Comparison of ENCODE assay signal across 11 cellular contexts in genomic region chr2:66582364-66582974, GRCh38.
A peak's percentile ranks its signal among the peaks of the same experiment; 100 is the strongest.
DNase-seq lines count a peak whose midpoint lies in the region; ATAC-seq, FAIRE-seq and TF ChIP-seq lines count a peak whose summit lies in the region.
"Had no signal": no experiment of that assay in that cellular context is flagged by ENCODE, and none has a peak within 500 bp of the region (broad histone marks: within the 10 kb centered on the region; RNA-seq: fewer than 3 reads in every experiment).

No MANE protein-coding gene starts in this region.

- peaks cover 0 to 19% (median 3%) of the 10 kb centered on the region in 11 donors for H3K9me3 Mint-ChIP-seq in naive thymus-derived CD4-positive, alpha-beta T cell
- H3K9me3 Mint-ChIP-seq: activated T-helper 17 cell treated with anti-CD3 and anti-CD28 coated beads, Interleukin-2, amount 50 U/mL, for 72 hours; brain had no signal

- H3K27ac Mint-ChIP-seq in naive thymus-derived CD4-positive, alpha-beta T cell: no peak overlapping the region
- H3K27ac Mint-ChIP-seq: activated T-helper 17 cell treated with anti-CD3 and anti-CD28 coated beads, Interleukin-2, amount 50 U/mL, for 72 hours; brain had no signal

- peak overlapping the region; percentile 88 for H3K14ac ChIP-seq in IMR-90 (replicated peaks; ENCODE audit: low read depth, low read length)

- H3K36me3 Mint-ChIP-seq in naive thymus-derived CD4-positive, alpha-beta T cell: peaks cover 0 to 6% (median 0%) of the 10 kb centered on the region in 5 donors
- H3K36me3 Mint-ChIP-seq: brain had no signal

- H3K56ac ChIP-seq in IMR-90 (ENCODE audit: extremely low read depth, insufficient read depth, low read length): peak overlapping the region; percentile 93

- BruUV-seq in IMR-90 (replicated peaks; lab: Mats Ljungman, UMichigan): no TSS peak

- intact Hi-C loops in IMR-90 (cut with micrococcal nuclease): loop anchor here (1.0 to 5.0 kb wide), 2 partner anchors 210 to 1068 kb away; no protein-coding TSS in a partner anchor
- intact Hi-C loops in transverse colon (cut with DNase I; ENCODE audit: low total_unique reads): no loop called here
- intact Hi-C loops in naive thymus-derived CD4-positive, alpha-beta T cell (cut with micrococcal nuclease): no loop called here

- no peak for FAIRE-seq in GM12892 (lab: Jason Lieb, UNC)

- H3K23ac ChIP-seq in IMR-90 (ENCODE audit: low read depth, low read length): peak overlapping the region; percentile 99

- WGBS in IMR-90 (ENCODE audit: extremely low coverage in 2 of 2, insufficient read length in 1 of 2), 2 experiments: no CpG with 5 or more reads among the region's 19 CpGs
- 24 to 27% methylated on average over 6 to 19 of the region's 19 CpGs for WGBS in transverse colon (ENCODE audit: low coverage in 1 of 2), 2 donors

- H3K4me3 ChIP-seq in IMR-90 (ENCODE audit: insufficient read depth, low read depth, low read length) (peak overlapping the region; percentile 43), endocrine pancreas (ENCODE audit: control insufficient read depth, insufficient read depth, low read length) (peak overlapping the region; percentile 59), mucosa of rectum (ENCODE audit: low read length in 2 of 2) (peak overlapping the region in 1 of 2 donors; percentile 9), transverse colon (peak overlapping the region in 3 of 4 donors; percentile 14 to 42 (median 25))
- H3K4me3 ChIP-seq in naive thymus-derived CD4-positive, alpha-beta T cell (ENCODE audit: low read length): no peak overlapping the region

- dilution Hi-C loops in IMR-90 (cut with HindIII; ENCODE audit: low sequenced_read_pairs, unreplicated experiment): no loop called here

- no peak for TF ChIP-seq RAD21 in IMR-90 (IDR thresholded peaks at IDR 0.05; ENCODE audit: low read length)

- H3K9ac ChIP-seq in IMR-90 (ENCODE audit: low read depth, low read length): peak overlapping the region; percentile 88
- peak overlapping the region; percentile 60 for H3K9ac ChIP-seq in endocrine pancreas (ENCODE audit: control insufficient read depth, insufficient read depth, low read length)
- peak overlapping the region in 1 of 2 donors; percentile 7 for H3K9ac ChIP-seq in mucosa of rectum (ENCODE audit: low read depth in 1 of 2, low read length in 2 of 2)

- peak overlapping the region; percentile 92 for H3K4ac ChIP-seq in IMR-90 (ENCODE audit: low read depth, low read length)

- peaks cover 4 to 35% of the 10 kb centered on the region in 2 experiments; a peak in 3 of 4 replicates for H3K79me1 ChIP-seq in IMR-90 (ENCODE audit: low read depth in 1 of 2, low read length in 2 of 2)

- TF ChIP-seq EP300 in transverse colon (IDR thresholded peaks at IDR 0.05; ENCODE audit: low read depth): no peak

- H3K27me3 ChIP-seq in IMR-90 (ENCODE audit: control insufficient read depth, insufficient read depth, low read length): no peaks in the 10 kb centered on the region
- H3K27me3 ChIP-seq in endocrine pancreas (ENCODE audit: control insufficient read depth, insufficient read depth, low read length): peaks cover 2% of the 10 kb centered on the region
- peaks cover 29 to 63% of the 10 kb centered on the region in 2 donors for H3K27me3 ChIP-seq in mucosa of rectum (ENCODE audit: control insufficient read depth in 2 of 2, insufficient read depth in 2 of 2, low read length in 2 of 2)
- H3K27me3 ChIP-seq in transverse colon: peaks cover 79% of the 10 kb centered on the region
- H3K27me3 ChIP-seq in naive thymus-derived CD4-positive, alpha-beta T cell (ENCODE audit: control insufficient read depth in 2 of 2, insufficient read depth in 2 of 2, low read length in 2 of 2): peaks cover 0 to 4% of the 10 kb centered on the region in 2 donors

- no peak overlapping the region for H3K4me3 Mint-ChIP-seq in naive thymus-derived CD4-positive, alpha-beta T cell
- H3K4me3 Mint-ChIP-seq: activated T-helper 17 cell treated with anti-CD3 and anti-CD28 coated beads, Interleukin-2, amount 50 U/mL, for 72 hours had no signal

- peak overlapping the region; percentile 86 for H4K5ac ChIP-seq in IMR-90 (ENCODE audit: low read depth, low read length)

- DNase-seq in IMR-90 (peak; percentile 44), transverse colon (no peak), DMS53 (lab: John Stamatoyannopoulos, UW) (no peak), GM12892 (ENCODE audit: insufficient read length) (no peak)
- no peak for DNase-seq in naive thymus-derived CD4-positive, alpha-beta T cell
- DNase-seq: activated CD4-positive, alpha-beta T cell treated with anti-CD3 and anti-CD28 coated beads, Interleukin-2, amount 50 U/mL, for 48 hours; NCI-H1930 had no signal

- H4K20me1 ChIP-seq in IMR-90 (ENCODE audit: insufficient read depth, low read length): no peaks in the 10 kb centered on the region

- H3K9me3 ChIP-seq in IMR-90 (ENCODE audit: control insufficient read depth, insufficient read depth, low read length): no peaks in the 10 kb centered on the region
- H3K9me3 ChIP-seq in endocrine pancreas (ENCODE audit: control insufficient read depth, low read length): no peaks in the 10 kb centered on the region
- H3K9me3 ChIP-seq in mucosa of rectum (ENCODE audit: control insufficient read depth in 2 of 2, low read length in 2 of 2): no peaks in the 10 kb centered on the region
- no peaks in the 10 kb centered on the region for H3K9me3 ChIP-seq in transverse colon
- no peaks in the 10 kb centered on the region for H3K9me3 ChIP-seq in naive thymus-derived CD4-positive, alpha-beta T cell (ENCODE audit: control insufficient read depth in 2 of 3, low read length in 3 of 3)

- peak overlapping the region; percentile 93 for H3K18ac ChIP-seq in IMR-90 (ENCODE audit: low read depth, low read length)

- peaks cover 40 to 47% (median 43%) of the 10 kb centered on the region in 5 donors for H3K27me3 Mint-ChIP-seq in naive thymus-derived CD4-positive, alpha-beta T cell

- peak overlapping the region; percentile 96 for H2BK120ac ChIP-seq in IMR-90 (ENCODE audit: low read depth, low read length)

- POLR2A ChIA-PET in IMR-90 (lab: Charles Lee; ENCODE audit: unreplicated experiment): no interaction called here
- POLR2A ChIA-PET in naive thymus-derived CD4-positive, alpha-beta T cell (lab: Charles Lee): no interaction called here

- peak overlapping the region; percentile 96 for H3K4me2 ChIP-seq in IMR-90 (ENCODE audit: low read depth, low read length)

- TF ChIP-seq CTCF in IMR-90 (conservative IDR thresholded peaks at IDR 0.05; ENCODE audit: low read depth, low read length) (no peak), transverse colon (IDR thresholded peaks at IDR 0.05) (no peak)

- H3K27ac ChIP-seq in IMR-90 (ENCODE audit: insufficient read depth, low read length) (peak overlapping the region; percentile 90), mucosa of rectum (ENCODE audit: low read depth in 2 of 2, low read length in 2 of 2) (peak overlapping the region; percentile 67 to 78), transverse colon (peak overlapping the region; percentile 79 to 96 (median 90))
- H3K27ac ChIP-seq in naive thymus-derived CD4-positive, alpha-beta T cell (ENCODE audit: low read depth, low read length): no peak overlapping the region

- H2AK9ac ChIP-seq in IMR-90 (replicated peaks; ENCODE audit: low read depth, low read length, poor library complexity): peak overlapping the region; percentile 91

- in situ Hi-C loops in IMR-90 (cut with MboI; ENCODE audit: low sequenced_read_pairs): loop anchor here (5.0 to 25.0 kb wide), 6 partner anchors 262 to 1455 kb away; no protein-coding TSS in a partner anchor
- in situ Hi-C loops in transverse colon (cut with MboI; ENCODE audit: low pct_ligation_motif_present in 1 of 4, low pct_unique_long_range_greater_than_20kb in 1 of 4, low sequenced_read_pairs in 3 of 4): no loop called here

- peak overlapping the region; percentile 90 to 95 for H4K8ac ChIP-seq in IMR-90 (ENCODE audit: low read depth in 2 of 2, low read length in 2 of 2)

- H3K36me3 ChIP-seq in IMR-90 (ENCODE audit: control insufficient read depth, insufficient read depth, low read length) (no peaks in the 10 kb centered on the region), endocrine pancreas (ENCODE audit: control insufficient read depth, insufficient read depth, low read length) (no peaks in the 10 kb centered on the region), mucosa of rectum (ENCODE audit: control insufficient read depth in 2 of 2, insufficient read depth in 2 of 2, low read length in 2 of 2) (no peaks in the 10 kb centered on the region), transverse colon (no peaks in the 10 kb centered on the region)
- no peaks in the 10 kb centered on the region for H3K36me3 ChIP-seq in naive thymus-derived CD4-positive, alpha-beta T cell (ENCODE audit: control insufficient read depth in 2 of 3, insufficient read depth in 3 of 3, low read length in 3 of 3)

- H4K91ac ChIP-seq in IMR-90 (ENCODE audit: insufficient read depth, low read depth, low read length): peak overlapping the region; percentile 98

- H2AK5ac ChIP-seq in IMR-90 (ENCODE audit: low read depth, low read length): peak overlapping the region; percentile 78

- TF ChIP-seq POLR2A in IMR-90 (IDR thresholded peaks at IDR 0.05; ENCODE audit: low read depth, low read length) (no peak), transverse colon (IDR thresholded peaks at IDR 0.05) (no peak), GM12892 (IDR thresholded peaks at IDR 0.05; ENCODE audit: low read depth, low read length) (no peak)

- ATAC-seq in IMR-90 (ENCODE audit: low read depth): no peak
- no peak for ATAC-seq in naive thymus-derived CD4-positive, alpha-beta T cell
- ATAC-seq: activated T-helper 17 cell treated with anti-CD3 and anti-CD28 coated beads, Interleukin-2, amount 50 U/mL, for 72 hours had no signal

- peak overlapping the region; percentile 89; the same call in 2 of the 3 replicates for H2BK15ac ChIP-seq in IMR-90 (ENCODE audit: low read depth, low read length)

- CTCF ChIA-PET in IMR-90 (lab: Yijun Ruan, JAX): no interaction called here
- CTCF ChIA-PET in naive thymus-derived CD4-positive, alpha-beta T cell (lab: Charles Lee): no interaction called here

- H2BK5ac ChIP-seq in IMR-90 (ENCODE audit: low read depth, low read length, poor library complexity, severe bottlenecking): peak overlapping the region; percentile 85

- peaks cover 0 to 8% (median 6%) of the 10 kb centered on the region in 7 donors for H3K4me1 Mint-ChIP-seq in naive thymus-derived CD4-positive, alpha-beta T cell
- H3K4me1 Mint-ChIP-seq: activated T-helper 17 cell treated with anti-CD3 and anti-CD28 coated beads, Interleukin-2, amount 50 U/mL, for 72 hours had no signal

- H2BK20ac ChIP-seq in IMR-90 (ENCODE audit: low read depth, low read length): peak overlapping the region; percentile 94

- peaks cover 20% of the 10 kb centered on the region for H3K4me1 ChIP-seq in IMR-90 (ENCODE audit: control insufficient read depth, insufficient read depth, low read length)
- H3K4me1 ChIP-seq in endocrine pancreas (ENCODE audit: control insufficient read depth, insufficient read depth, low read length): no peaks in the 10 kb centered on the region
- H3K4me1 ChIP-seq in mucosa of rectum (ENCODE audit: control insufficient read depth in 2 of 2, insufficient read depth in 2 of 2, low read length in 2 of 2): peaks cover 2 to 4% of the 10 kb centered on the region in 2 donors
- peaks cover 0 to 3% (median 0%) of the 10 kb centered on the region in 4 donors for H3K4me1 ChIP-seq in transverse colon
- H3K4me1 ChIP-seq in naive thymus-derived CD4-positive, alpha-beta T cell (ENCODE audit: control insufficient read depth in 2 of 2, insufficient read depth in 2 of 2, low read length in 2 of 2): no peaks in the 10 kb centered on the region

- 0 out of 2 replicates have a peak, but pooled peaks cover 6% of the 10 kb centered on the region for H3K9me1 ChIP-seq in IMR-90 (ENCODE audit: insufficient read depth, low read length)

- peak overlapping the region; percentile 93 for H2AFZ ChIP-seq in IMR-90 (replicated peaks; ENCODE audit: low read length, poor library complexity)
